Comparison of ENCODE assay signal across 24 cellular contexts in the genomic region with DNA sequence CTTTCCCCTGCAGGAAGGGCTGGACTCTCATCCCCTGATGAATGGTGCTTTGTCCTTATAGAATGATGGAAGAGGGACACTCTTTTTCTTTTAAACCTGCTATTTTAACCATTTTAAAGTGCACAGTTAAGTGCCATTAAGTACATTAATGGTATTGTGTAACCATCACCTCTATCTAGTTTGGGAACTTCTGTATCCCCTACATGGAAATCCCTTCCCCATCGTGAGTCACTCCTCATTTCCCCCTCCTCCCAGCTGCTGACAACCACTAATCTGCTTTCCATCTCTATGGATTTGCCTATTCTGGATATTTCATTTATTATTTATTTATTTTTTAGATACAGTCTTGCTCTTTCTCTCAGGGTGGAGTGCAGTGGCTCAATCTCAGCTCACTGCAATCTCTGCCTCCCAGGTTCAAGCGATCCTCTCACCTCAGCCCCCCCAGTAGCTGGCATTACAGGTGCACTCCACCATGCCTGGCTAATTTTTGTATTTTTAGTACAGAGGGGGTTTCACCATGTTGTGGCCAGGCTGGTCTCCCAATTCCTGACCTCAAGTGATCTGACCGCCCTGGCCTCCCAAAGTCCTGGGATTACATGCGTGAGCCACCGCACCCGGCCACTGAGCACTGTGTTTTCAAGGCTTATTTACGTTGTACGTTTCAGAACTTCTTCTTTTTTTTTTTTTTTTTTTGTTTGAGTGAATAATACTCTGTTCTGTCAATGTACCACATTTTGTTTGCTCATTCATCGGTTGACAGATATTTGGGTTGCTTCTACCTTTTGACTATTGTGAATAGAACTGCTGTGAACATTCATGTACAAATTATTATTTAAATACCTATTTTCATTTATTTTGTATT. TPM values are rescaled to one million over a fixed set of nuclear protein-coding genes. Genes with fewer than 3 reads are reported as not detected.
DNase-seq lines count a peak whose midpoint lies in the region; ATAC-seq, FAIRE-seq and TF ChIP-seq lines count a peak whose summit lies in the region.
"Had no signal": no experiment of that assay in that cellular context is flagged by ENCODE, and none has a peak within 500 bp of the region (broad histone marks: within the 10 kb centered on the region; RNA-seq: fewer than 3 reads in every experiment).

No MANE protein-coding gene starts in this region.

- H3K27me3 Mint-ChIP-seq in activated B cell treated with CpG ODN at 0.5 μM for 24 hours (no peaks in the 10 kb centered on the region), naive B cell (no peaks in the 10 kb centered on the region)
- no peaks in the 10 kb centered on the region for H3K27me3 Mint-ChIP-seq in stimulated activated naive B cell treated with anti-CD40 and anti-IgM and Interleukin-4, amounts not matched to agents 10 μg/mL and 1 μg/mL and 100 μg/mL, for 72 hours
- H3K27me3 Mint-ChIP-seq: activated CD4-positive, alpha-beta T cell treated with anti-CD3 and anti-CD28 coated beads, Interleukin-2, amount 10 ng/mL, durations not matched to agents 24 days and 14 days; activated naive CD8-positive, alpha-beta T cell treated with anti-CD3 and anti-CD28 coated beads, Interleukin-2, amount 10 ng/mL, durations not matched to agents 7 days and 5 days had no signal

- TF ChIP-seq CTCF in DOHH2 (IDR thresholded peaks at IDR 0.05; ENCODE audit: low read depth, low read length, poor library complexity, severe bottlenecking) (no peak), activated B cell treated with CpG ODN at 0.5 μM for 24 hours (IDR thresholded peaks at IDR 0.05) (no peak)

- H3K4me3 ChIP-seq in DOHH2 (ENCODE audit: low read length) = no peak overlapping the region
- H3K4me3 ChIP-seq: lung, SJSA1 had no signal

- no peak overlapping the region for H3K27ac ChIP-seq in DOHH2 (ENCODE audit: low read depth, low read length)
- H3K27ac ChIP-seq: SJSA1 had no signal

- no peaks in the 10 kb centered on the region for H3K27me3 ChIP-seq in DOHH2 (ENCODE audit: control insufficient read depth, low read length)
- H3K27me3 ChIP-seq: SJSA1 had no signal

- intact Hi-C loops in activated B cell treated with CpG ODN at 0.5 μM for 24 hours (cut with micrococcal nuclease) = loop anchor here (1.0 kb wide), 2 partner anchors 10 to 13 kb away; no protein-coding TSS in a partner anchor

- peak overlapping the region; percentile 44 for H3K4me3 Mint-ChIP-seq in activated B cell treated with CpG ODN at 0.5 μM for 24 hours
- peak overlapping the region; percentile 66 to 88 (median 76) for H3K4me3 Mint-ChIP-seq in naive B cell
- peak overlapping the region; percentile 41 to 61 for H3K4me3 Mint-ChIP-seq in stimulated activated naive B cell treated with anti-CD40 and anti-IgM and Interleukin-4, amounts not matched to agents 10 μg/mL and 1 μg/mL and 100 μg/mL, for 72 hours
- H3K4me3 Mint-ChIP-seq: activated CD4-positive, alpha-beta T cell treated with anti-CD3 and anti-CD28 coated beads, Interleukin-2, amount 10 ng/mL, durations not matched to agents 24 days and 14 days; activated naive CD8-positive, alpha-beta T cell treated with anti-CD3 and anti-CD28 coated beads, Interleukin-2, amount 10 ng/mL, durations not matched to agents 7 days and 5 days had no signal

- POLR2A ChIA-PET in activated B cell treated with CpG ODN at 0.5 μM for 24 hours (lab: Charles Lee) = interaction anchor here (0.6 to 1.6 kb wide), 4 partner anchors 8 to 114 kb away, joined by 3 to 6 read pairs (median 4); no protein-coding TSS in a partner anchor

- H3K79me2 ChIP-seq in DOHH2 (ENCODE audit: control insufficient read depth, low read length) = peaks cover 91% of the 10 kb centered on the region

- H3K36me3 Mint-ChIP-seq in activated B cell treated with CpG ODN at 0.5 μM for 24 hours (ENCODE audit: low read depth) (peaks cover 57% of the 10 kb centered on the region), naive B cell (peaks cover 16 to 18% of the 10 kb centered on the region in 2 donors)
- H3K36me3 Mint-ChIP-seq in stimulated activated naive B cell treated with anti-CD40 and anti-IgM and Interleukin-4, amounts not matched to agents 10 μg/mL and 1 μg/mL and 100 μg/mL, for 72 hours = peaks cover 32 to 68% of the 10 kb centered on the region in 2 donors

- CTCF ChIA-PET in activated B cell treated with CpG ODN at 0.5 μM for 24 hours (lab: Charles Lee) = interaction anchor here (1.3 kb wide), 1 partner anchor 73 kb away, joined by 3 read pairs; no protein-coding TSS in a partner anchor

- H3F3A ChIP-seq in DOHH2 (ENCODE audit: control insufficient read depth, insufficient read depth) = 0 out of 2 replicates have a peak, but pooled peaks cover 3% of the 10 kb centered on the region

- TF ChIP-seq POLR2A in GM12892 (IDR thresholded peaks at IDR 0.05; ENCODE audit: low read depth, low read length) = no peak

- H3K4me2 ChIP-seq in DOHH2 (ENCODE audit: low read length) = peak overlapping the region; percentile 35

- H3K9me2 ChIP-seq in DOHH2 (replicated peaks; ENCODE audit: control insufficient read depth, low read length) = no peaks in the 10 kb centered on the region

- H3K9me3 ChIP-seq in DOHH2 (ENCODE audit: control insufficient read depth, insufficient read depth, low read length) = no peaks in the 10 kb centered on the region
- H3K9me3 ChIP-seq: SJSA1 had no signal

- H3K4me1 ChIP-seq in DOHH2 (ENCODE audit: control insufficient read depth, low read length) = peaks cover 90% of the 10 kb centered on the region
- H3K4me1 ChIP-seq: SJSA1 had no signal

- H3K36me3 ChIP-seq in DOHH2 (ENCODE audit: control insufficient read depth, low read length) = peaks cover 32% of the 10 kb centered on the region

- H3K9me3 Mint-ChIP-seq in activated B cell treated with CpG ODN at 0.5 μM for 24 hours (no peaks in the 10 kb centered on the region), naive B cell (peaks cover 0 to 2% (median 0%) of the 10 kb centered on the region in 7 donors)
- no peaks in the 10 kb centered on the region for H3K9me3 Mint-ChIP-seq in stimulated activated naive B cell treated with anti-CD40 and anti-IgM and Interleukin-4, amounts not matched to agents 10 μg/mL and 1 μg/mL and 100 μg/mL, for 72 hours
- H3K9me3 Mint-ChIP-seq: activated CD4-positive, alpha-beta T cell treated with anti-CD3 and anti-CD28 coated beads, Interleukin-2, amount 10 ng/mL, durations not matched to agents 24 days and 14 days; activated naive CD8-positive, alpha-beta T cell treated with anti-CD3 and anti-CD28 coated beads, Interleukin-2, amount 10 ng/mL, durations not matched to agents 7 days and 5 days had no signal

- FAIRE-seq in GM12892 (lab: Jason Lieb, UNC) = no peak
- FAIRE-seq: GM18507, HTR-8/SVneo had no signal

- H4K20me1 ChIP-seq in DOHH2 (ENCODE audit: control insufficient read depth, insufficient read depth, low read depth, low read length) = peaks cover 3% of the 10 kb centered on the region; the same call in 1 of the 2 replicates

- DNase-seq in activated B cell treated with CpG ODN at 0.5 μM for 24 hours (no peak), naive B cell (no peak), GM12892 (ENCODE audit: insufficient read length) (no peak), NCI-H2081 treated with DMSO at 0.1 percent for 48 hours (lab: John Stamatoyannopoulos, UW) (no peak)
- no peak for DNase-seq in stimulated activated naive B cell treated with anti-CD40 and anti-IgM and Interleukin-4, amounts not matched to agents 10 μg/mL and 1 μg/mL and 100 μg/mL, for 72 hours
- DNase-seq: activated CD4-positive, alpha-beta T cell treated with anti-CD3 and anti-CD28 coated beads, Interleukin-2, amount 10 ng/mL, durations not matched to agents 24 days and 14 days; activated naive CD8-positive, alpha-beta T cell treated with anti-CD3 and anti-CD28 coated beads, Interleukin-2, amount 10 ng/mL, durations not matched to agents 7 days and 5 days; DMS53; GDM1; GOT3; kidney glomerular epithelial cell; NCI-H1092 treated with DMSO at 0.1 percent for 48 hours; NCI-H2029; NCI-H2227 treated with DMSO at 0.1 percent for 48 hours; NCI-H69; occipital lobe; stimulated activated CD4-positive, alpha-beta T cell treated with anti-CD3 and anti-CD28 coated beads, Interleukin-4, amount 100 ng/mL, for 1 hour; stimulated activated naive CD8-positive, alpha-beta T cell treated with anti-CD3 and anti-CD28 coated beads, Interleukin-15, Interleukin-2, amounts not matched to agents 100 U/mL and 50 U/mL, for 24 hours had no signal

- H3K4me1 Mint-ChIP-seq in activated B cell treated with CpG ODN at 0.5 μM for 24 hours (peaks cover 80% of the 10 kb centered on the region), naive B cell (peaks cover 56 to 95% (median 84%) of the 10 kb centered on the region in 3 donors)
- peaks cover 44 to 69% of the 10 kb centered on the region in 2 donors for H3K4me1 Mint-ChIP-seq in stimulated activated naive B cell treated with anti-CD40 and anti-IgM and Interleukin-4, amounts not matched to agents 10 μg/mL and 1 μg/mL and 100 μg/mL, for 72 hours

- H3K27ac Mint-ChIP-seq in activated B cell treated with CpG ODN at 0.5 μM for 24 hours (peak overlapping the region; percentile 72), naive B cell (peak overlapping the region; percentile 83 to 94 (median 92))
- peak overlapping the region; percentile 87 for H3K27ac Mint-ChIP-seq in stimulated activated naive B cell treated with anti-CD40 and anti-IgM and Interleukin-4, amounts not matched to agents 10 μg/mL and 1 μg/mL and 100 μg/mL, for 72 hours
- H3K27ac Mint-ChIP-seq: activated CD4-positive, alpha-beta T cell treated with anti-CD3 and anti-CD28 coated beads, Interleukin-2, amount 10 ng/mL, durations not matched to agents 24 days and 14 days; activated naive CD8-positive, alpha-beta T cell treated with anti-CD3 and anti-CD28 coated beads, Interleukin-2, amount 10 ng/mL, durations not matched to agents 7 days and 5 days had no signal

- ATAC-seq in activated B cell treated with CpG ODN at 0.5 μM for 24 hours (ENCODE audit: low read depth) (peak; percentile 54), naive B cell (ENCODE audit: low read depth in 2 of 2) (peak; percentile 64 to 82), GM21390 (IDR thresholded peaks at IDR 0.05; ENCODE audit: unreplicated experiment) (no peak)
- ATAC-seq in stimulated activated naive B cell treated with anti-CD40 and anti-IgM and Interleukin-4, amounts not matched to agents 10 μg/mL and 1 μg/mL and 100 μg/mL, for 72 hours (replicated peaks) = peak; percentile 42 to 45
- ATAC-seq: stimulated activated naive CD8-positive, alpha-beta T cell treated with anti-CD3 and anti-CD28 coated beads, Interleukin-15, Interleukin-2, amounts not matched to agents 100 U/mL and 50 U/mL, for 24 hours had no signal

RNA-seq across cellular contexts. Expression of gene DGKD, which starts 15.8 kb away (rescaled TPM):
- 140 and 188 TPM in 2 replicates for total RNA-seq in activated B cell treated with CpG ODN at 0.5 μM for 24 hours
- 100 to 1,000 TPM in 1 of 6 donors, 10 to 100 TPM in 5; 38.0 to 111 (median 67.7) TPM for polyA plus RNA-seq in naive B cell (ENCODE audit: low read depth in 6 of 6)
- 63.1 TPM for polyA plus RNA-seq in GM12892 (2012; ENCODE audit: missing spikeins)
